24 cellular contexts compared by ENCODE assay signal in genomic region chr7:157762824-157763223, GRCh38.
"Had no signal": no experiment of that assay in that cellular context is flagged by ENCODE, and none has a peak within 500 bp of the region (broad histone marks: within the 10 kb centered on the region; RNA-seq: fewer than 3 reads in every experiment).

No MANE protein-coding gene starts in this region.

- H3K36me3 ChIP-seq: heart right ventricle, pancreas, prostate gland, suprapubic skin, thoracic aorta, tibial artery, uterus had no signal

- DNase-seq: heart right ventricle; islet precursor cell; kidney glomerular epithelial cell; left cardiac atrium; midbrain; mucosa of descending colon; naive thymus-derived CD4-positive, alpha-beta T cell; nucleus accumbens; retina; stimulated activated CD4-positive, alpha-beta T cell treated with anti-CD3 and anti-CD28 coated beads, Interleukin-4, amount 100 ng/mL, for 24 hours; stimulated activated naive CD4-positive, alpha-beta T cell; tibial artery; trophoblast cell; uterus had no signal

- H3K4me1 ChIP-seq: heart right ventricle, pancreas, prostate gland, suprapubic skin, tibial artery, uterus had no signal

- H3K4me3 ChIP-seq: heart right ventricle, hepatocyte, mucosa of descending colon, pancreas, prostate gland, skin epidermis, suprapubic skin, thoracic aorta, tibial artery, uterus had no signal

- H3K27me3 ChIP-seq: hepatocyte, pancreas, tibial artery, uterus had no signal

- H3K27ac ChIP-seq: heart right ventricle, hepatocyte, pancreas, prostate gland, skin epidermis, suprapubic skin, thoracic aorta, tibial artery, uterus had no signal

- ATAC-seq: left cardiac atrium; left lobe of liver; mucosa of descending colon; naive thymus-derived CD4-positive, alpha-beta T cell; pancreas; right cardiac atrium; sciatic nerve; stimulated activated effector memory CD8-positive, alpha-beta T cell treated with anti-CD3 and anti-CD28 coated beads, Interleukin-12 subunit alpha, Interleukin-12 subunit beta, amount 100 ng/mL, for 72 hours had no signal

- H3K9me3 ChIP-seq: pancreas, prostate gland, thoracic aorta had no signal
